31 cellular contexts compared by ENCODE assay signal in genomic region chr9:129273941-129274709, GRCh38.
DNase-seq lines count a peak whose midpoint lies in the region; ATAC-seq, FAIRE-seq and TF ChIP-seq lines count a peak whose summit lies in the region.
"Had no signal": no experiment of that assay in that cellular context is flagged by ENCODE, and none has a peak within 500 bp of the region (broad histone marks: within the 10 kb centered on the region; RNA-seq: fewer than 3 reads in every experiment).

No MANE protein-coding gene starts in this region.

- H3K27ac Mint-ChIP-seq in chondrocyte (ENCODE audit: unreplicated experiment): no peak overlapping the region
- H3K27ac Mint-ChIP-seq: activated CD4-positive, alpha-beta T cell treated with anti-CD3 and anti-CD28 coated beads for 36 hours; activated naive CD4-positive, alpha-beta T cell treated with anti-CD3 and anti-CD28 coated beads, Interleukin-2, amount 50 U/mL, for 24 hours had no signal

- no peak overlapping the region for H3K4me3 Mint-ChIP-seq in chondrocyte (ENCODE audit: unreplicated experiment)
- H3K4me3 Mint-ChIP-seq: activated CD4-positive, alpha-beta T cell treated with anti-CD3 and anti-CD28 coated beads for 36 hours; activated naive CD4-positive, alpha-beta T cell treated with anti-CD3 and anti-CD28 coated beads, Interleukin-2, amount 50 U/mL, for 24 hours; activated T-helper 1 cell treated with anti-CD3 and anti-CD28 coated beads, Interleukin-12 subunit alpha, Interleukin-12 subunit beta, Interleukin-2, Interleukin-4 antibody, amounts not matched to agents 30 ng/mL and 10 ng/mL and 1 ng/mL, durations not matched to agents 14 hours and 24 hours and 36 hours; neural crest cell had no signal

- H3K36me3 ChIP-seq in sigmoid colon: no peaks in the 10 kb centered on the region
- H3K36me3 ChIP-seq in esophagus muscularis mucosa: no peaks in the 10 kb centered on the region
- H3K36me3 ChIP-seq: ascending aorta had no signal

- intact Hi-C loops in sigmoid colon (cut with DNase I): no loop called here
- intact Hi-C loops in esophagus muscularis mucosa (cut with DNase I): no loop called here

- no peaks in the 10 kb centered on the region for H3K9me3 Mint-ChIP-seq in chondrocyte (ENCODE audit: low read depth)
- H3K9me3 Mint-ChIP-seq: activated naive CD4-positive, alpha-beta T cell treated with anti-CD3 and anti-CD28 coated beads, Interleukin-2, amount 50 U/mL, for 24 hours; activated T-helper 1 cell treated with anti-CD3 and anti-CD28 coated beads, Interleukin-12 subunit alpha, Interleukin-12 subunit beta, Interleukin-2, Interleukin-4 antibody, amounts not matched to agents 30 ng/mL and 10 ng/mL and 1 ng/mL, durations not matched to agents 14 hours and 24 hours and 36 hours; neural crest cell had no signal

- ATAC-seq in activated CD4-positive, CD25-positive, alpha-beta regulatory T cell treated with anti-CD3 and anti-CD28 coated beads, Interleukin-2, amount 50 U/mL, for 24 hours: no peak
- ATAC-seq in HG02852 (IDR thresholded peaks at IDR 0.05; ENCODE audit: unreplicated experiment): no peak
- ATAC-seq: A549; activated CD4-positive, alpha-beta T cell treated with anti-CD3 and anti-CD28 coated beads for 36 hours; Right ventricle myocardium inferior had no signal

- no peaks in the 10 kb centered on the region for H3K9me3 ChIP-seq in sigmoid colon
- no peaks in the 10 kb centered on the region for H3K9me3 ChIP-seq in esophagus muscularis mucosa
- H3K9me3 ChIP-seq: A549, ascending aorta, Caco-2 had no signal

- no peaks in the 10 kb centered on the region for H3K36me3 Mint-ChIP-seq in chondrocyte (ENCODE audit: low read depth)
- H3K36me3 Mint-ChIP-seq: activated naive CD4-positive, alpha-beta T cell treated with anti-CD3 and anti-CD28 coated beads, Interleukin-2, amount 50 U/mL, for 24 hours had no signal

- peak; percentile 17 for DNase-seq in activated CD4-positive, CD25-positive, alpha-beta regulatory T cell treated with anti-CD3 and anti-CD28 coated beads, Interleukin-2, amount 50 U/mL, for 72 hours
- DNase-seq in GM18507 (ENCODE audit: extremely low spot score, insufficient read length, low read depth) (no peak), chondrocyte (ENCODE audit: low spot score) (peak; percentile 44), sigmoid colon (peak; percentile 33), NCI-H2081 (lab: John Stamatoyannopoulos, UW) (no peak), esophagus muscularis mucosa (ENCODE audit: extremely low spot score) (no peak)
- DNase-seq: activated CD4-positive, alpha-beta T cell treated with anti-CD3 and anti-CD28 coated beads for 36 hours; central memory CD4-positive, alpha-beta T cell; dermis blood vessel endothelial cell; DND-41; Kasumi-1; NCI-H1092; NCI-H1930; NCI-H226; NCI-H748 treated with DMSO at 0.1 percent for 48 hours; OCI-M1; stimulated activated CD4-positive, alpha-beta T cell treated with anti-CD3 and anti-CD28 coated beads, Interleukin-1b, Interleukin-23, amount 100 ng/mL, for 48 hours; trophoblast cell had no signal

- TF ChIP-seq EP300 in sigmoid colon (IDR thresholded peaks at IDR 0.05): no peak
- TF ChIP-seq EP300 in esophagus muscularis mucosa (IDR thresholded peaks at IDR 0.05): no peak

- H3K27me3 ChIP-seq in sigmoid colon (no peaks in the 10 kb centered on the region), esophagus muscularis mucosa (peaks cover 0 to 10% (median 0%) of the 10 kb centered on the region in 4 donors)
- H3K27me3 ChIP-seq: ascending aorta had no signal

- TF ChIP-seq CTCF in chondrocyte (IDR thresholded peaks at IDR 0.05) (no peak), sigmoid colon (IDR thresholded peaks at IDR 0.05) (no peak), esophagus muscularis mucosa (IDR thresholded peaks at IDR 0.05) (no peak)

- H3K4me3 ChIP-seq in sigmoid colon (no peak overlapping the region), esophagus muscularis mucosa (no peak overlapping the region)
- H3K4me3 ChIP-seq: A549, ascending aorta, lung had no signal

- TF ChIP-seq POLR2A in sigmoid colon (IDR thresholded peaks at IDR 0.05): no peak
- no peak for TF ChIP-seq POLR2A in esophagus muscularis mucosa (IDR thresholded peaks at IDR 0.05; ENCODE audit: low read depth)

- H3K4me1 Mint-ChIP-seq in chondrocyte (ENCODE audit: low read depth): peaks cover 50% of the 10 kb centered on the region

- 77 to 87% methylated on average over 19 of the region's 19 CpGs for WGBS in sigmoid colon, 2 donors
- WGBS in esophagus muscularis mucosa: 87% methylated on average over 19 of the region's 19 CpGs

- no peaks in the 10 kb centered on the region for H3K27me3 Mint-ChIP-seq in chondrocyte (ENCODE audit: low read depth)
- H3K27me3 Mint-ChIP-seq: activated naive CD4-positive, alpha-beta T cell treated with anti-CD3 and anti-CD28 coated beads, Interleukin-2, amount 50 U/mL, for 24 hours had no signal

- FAIRE-seq in GM18507 (lab: Jason Lieb, UNC): peak; percentile 9
- FAIRE-seq: A549, H54, keratinocyte, TTC549 had no signal

- no peak overlapping the region for H3K27ac ChIP-seq in sigmoid colon
- no peak overlapping the region for H3K27ac ChIP-seq in esophagus muscularis mucosa (replicated peaks in 1 of 4)
- H3K27ac ChIP-seq: ascending aorta had no signal

- H3K4me1 ChIP-seq in sigmoid colon (no peaks in the 10 kb centered on the region), esophagus muscularis mucosa (no peaks in the 10 kb centered on the region)
- H3K4me1 ChIP-seq: ascending aorta had no signal

Comparison
In these comparisons a context has a peak if more than half of its experiments do, and no peak if none do; other contexts are left out.
1. DNase-seq: peak in activated CD4-positive, CD25-positive, alpha-beta regulatory T cell treated with anti-CD3 and anti-CD28 coated beads, Interleukin-2, amount 50 U/mL, for 72 hours (single experiment), chondrocyte (single experiment) and sigmoid colon (single experiment); none in GM18507 (single experiment), NCI-H2081 (0 of 2) and esophagus muscularis mucosa (single experiment).